Comparison of ENCODE assay signal across 16 cellular contexts in genomic region chr18:1094408-1094807, GRCh38.
DNase-seq lines count a peak whose midpoint lies in the region; ATAC-seq, FAIRE-seq and TF ChIP-seq lines count a peak whose summit lies in the region.
"Had no signal": no experiment of that assay in that cellular context is flagged by ENCODE, and none has a peak within 500 bp of the region (broad histone marks: within the 10 kb centered on the region; RNA-seq: fewer than 3 reads in every experiment).

No MANE protein-coding gene starts in this region.

- H3K9me3 ChIP-seq in PC-3 (ENCODE audit: low read length) (no peaks in the 10 kb centered on the region), endothelial cell of umbilical vein (replicated peaks; ENCODE audit: control insufficient read depth, insufficient read depth, low read length) (no peaks in the 10 kb centered on the region), gastrocnemius medialis (no peaks in the 10 kb centered on the region)

- POLR2A ChIA-PET in PC-3 (lab: Charles Lee; ENCODE audit: unreplicated experiment) (no interaction called here), endothelial cell of umbilical vein (lab: Charles Lee) (no interaction called here)
- POLR2A ChIA-PET in activated CD4-positive, alpha-beta memory T cell treated with anti-CD3 and anti-CD28 coated beads for 36 hours (lab: Charles Lee), result no interaction called here
- POLR2A ChIA-PET in activated CD8-positive, alpha-beta T cell treated with anti-CD3 and anti-CD28 coated beads for 36 hours (lab: Charles Lee), result no interaction called here

- no peak for FAIRE-seq in endothelial cell of umbilical vein (lab: Jason Lieb, UNC)

- no peaks in the 10 kb centered on the region for H3F3A ChIP-seq in PC-3 (ENCODE audit: low read length, unreplicated experiment)

- DNase-seq in EL (peak; percentile 43), PC-3 (peak; percentile 76), endothelial cell of umbilical vein (ENCODE audit: low read depth, low spot score) (no peak), renal cortical epithelial cell (ENCODE audit: low read depth) (peak; percentile 72), gastrocnemius medialis (no peak)
- DNase-seq in activated CD4-positive, alpha-beta memory T cell treated with anti-CD3 and anti-CD28 coated beads for 36 hours, result no peak
- no peak for DNase-seq in activated CD8-positive, alpha-beta T cell treated with anti-CD3 and anti-CD28 coated beads for 36 hours
- DNase-seq: activated CD8-positive, alpha-beta memory T cell treated with anti-CD3 and anti-CD28 coated beads, Interleukin-2, amount 50 U/mL, for 48 hours; cerebellar nuclear complex; heart right ventricle; NCI-H2029 treated with DMSO at 0.1 percent for 48 hours had no signal

- no peak overlapping the region for H2AFZ ChIP-seq in PC-3 (ENCODE audit: low read length)
- H2AFZ ChIP-seq in endothelial cell of umbilical vein (ENCODE audit: low read depth, low read length), result no peak overlapping the region

- CTCF ChIA-PET in PC-3 (lab: Charles Lee) (no interaction called here), endothelial cell of umbilical vein (lab: Charles Lee) (interaction anchor here (0.6 kb wide), 1 partner anchor 133 kb away, joined by 3 read pairs; no protein-coding TSS in a partner anchor)
- CTCF ChIA-PET in activated CD4-positive, alpha-beta memory T cell treated with anti-CD3 and anti-CD28 coated beads for 36 hours (lab: Charles Lee), result no interaction called here
- CTCF ChIA-PET in activated CD8-positive, alpha-beta T cell treated with anti-CD3 and anti-CD28 coated beads for 36 hours (lab: Charles Lee), result no interaction called here

- no peaks in the 10 kb centered on the region for H3K79me2 ChIP-seq in PC-3 (ENCODE audit: low read length)
- no peaks in the 10 kb centered on the region for H3K79me2 ChIP-seq in endothelial cell of umbilical vein (ENCODE audit: control insufficient read depth, insufficient read depth, low read length)

- in situ Hi-C loops in gastrocnemius medialis (cut with MboI; ENCODE audit: low sequenced_read_pairs in 4 of 4), result no loop called here

- H3K9me2 ChIP-seq in PC-3 (replicated peaks; ENCODE audit: low read length), result no peaks in the 10 kb centered on the region

- no peak overlapping the region for H3K9ac ChIP-seq in PC-3 (ENCODE audit: low read length)
- no peak overlapping the region for H3K9ac ChIP-seq in endothelial cell of umbilical vein (replicated peaks; ENCODE audit: extremely low read depth, insufficient read depth, low read length)

- no peak overlapping the region for H3K27ac Mint-ChIP-seq in activated CD4-positive, alpha-beta memory T cell treated with anti-CD3 and anti-CD28 coated beads for 36 hours
- no peak overlapping the region for H3K27ac Mint-ChIP-seq in activated CD8-positive, alpha-beta T cell treated with anti-CD3 and anti-CD28 coated beads for 36 hours
- H3K27ac Mint-ChIP-seq: activated naive CD4-positive, alpha-beta T cell treated with anti-CD3 and anti-CD28 coated beads, Interleukin-2, amount 50 U/mL, for 24 hours; WTC11 had no signal

- TF ChIP-seq POLR2A in endothelial cell of umbilical vein (IDR thresholded peaks at IDR 0.05; ENCODE audit: low read depth, low read length), result no peak
- TF ChIP-seq POLR2A in gastrocnemius medialis (IDR thresholded peaks at IDR 0.05), result no peak

- H3K27me3 ChIP-seq in PC-3 (ENCODE audit: low read length) (no peaks in the 10 kb centered on the region), endothelial cell of umbilical vein (ENCODE audit: control insufficient read depth in 2 of 2, insufficient read depth in 2 of 2, low read length in 2 of 2) (no peaks in the 10 kb centered on the region), gastrocnemius medialis (no peaks in the 10 kb centered on the region)

- H3K36me3 ChIP-seq in PC-3 (ENCODE audit: low read depth, low read length), result no peaks in the 10 kb centered on the region
- H3K36me3 ChIP-seq in endothelial cell of umbilical vein (ENCODE audit: control insufficient read depth in 2 of 2, extremely low read depth in 1 of 2, insufficient read depth in 2 of 2, low read length in 2 of 2), result no peaks in the 10 kb centered on the region
- no peaks in the 10 kb centered on the region for H3K36me3 ChIP-seq in gastrocnemius medialis
- H3K36me3 ChIP-seq: heart right ventricle had no signal

- dilution Hi-C loops in endothelial cell of umbilical vein (cut with MboI; ENCODE audit: extremely low pct_ligation_motif_present, low sequenced_read_pairs), result no loop called here

- H3K9me1 ChIP-seq in endothelial cell of umbilical vein (replicated peaks; ENCODE audit: control insufficient read depth, extremely low read depth, insufficient read depth, low read length), result no peaks in the 10 kb centered on the region

- H3K4me3 Mint-ChIP-seq in activated CD4-positive, alpha-beta memory T cell treated with anti-CD3 and anti-CD28 coated beads for 36 hours, result no peak overlapping the region
- H3K4me3 Mint-ChIP-seq in activated CD8-positive, alpha-beta T cell treated with anti-CD3 and anti-CD28 coated beads for 36 hours, result no peak overlapping the region
- H3K4me3 Mint-ChIP-seq: activated naive CD4-positive, alpha-beta T cell treated with anti-CD3 and anti-CD28 coated beads, Interleukin-2, amount 50 U/mL, for 24 hours; WTC11 had no signal

- H3K27ac ChIP-seq in PC-3 (ENCODE audit: low read length) (no peak overlapping the region), endothelial cell of umbilical vein (ENCODE audit: insufficient read depth, low read depth, low read length) (no peak overlapping the region), gastrocnemius medialis (no peak overlapping the region)
- H3K27ac ChIP-seq: C4-2B, heart right ventricle had no signal

- ATAC-seq in PC-3, result peak; percentile 87
- ATAC-seq in HG03025 (IDR thresholded peaks at IDR 0.05; ENCODE audit: low FRiP score, unreplicated experiment), result no peak
- no peak for ATAC-seq in activated CD8-positive, alpha-beta T cell treated with anti-CD3 and anti-CD28 coated beads for 36 hours
- no peak for ATAC-seq in gastrocnemius medialis
- ATAC-seq: heart right ventricle, Panc1, WTC11 had no signal

- H3K27me3 Mint-ChIP-seq in activated CD4-positive, alpha-beta memory T cell treated with anti-CD3 and anti-CD28 coated beads for 36 hours, result no peaks in the 10 kb centered on the region
- H3K27me3 Mint-ChIP-seq in activated CD8-positive, alpha-beta T cell treated with anti-CD3 and anti-CD28 coated beads for 36 hours, result no peaks in the 10 kb centered on the region
- H3K27me3 Mint-ChIP-seq: activated naive CD4-positive, alpha-beta T cell treated with anti-CD3 and anti-CD28 coated beads, Interleukin-2, amount 50 U/mL, for 24 hours had no signal

- peaks cover 11% of the 10 kb centered on the region for H3K9me3 Mint-ChIP-seq in activated CD4-positive, alpha-beta memory T cell treated with anti-CD3 and anti-CD28 coated beads for 36 hours
- peaks cover 7% of the 10 kb centered on the region for H3K9me3 Mint-ChIP-seq in activated CD8-positive, alpha-beta T cell treated with anti-CD3 and anti-CD28 coated beads for 36 hours

- H3K4me1 ChIP-seq in PC-3 (ENCODE audit: insufficient read depth, low read length), result no peaks in the 10 kb centered on the region
- no peaks in the 10 kb centered on the region for H3K4me1 ChIP-seq in endothelial cell of umbilical vein (ENCODE audit: control insufficient read depth, extremely low read depth, insufficient read depth, low read length)
- H3K4me1 ChIP-seq in gastrocnemius medialis, result no peaks in the 10 kb centered on the region
- H3K4me1 ChIP-seq: heart right ventricle had no signal

- no peaks in the 10 kb centered on the region for H3K4me1 Mint-ChIP-seq in activated CD4-positive, alpha-beta memory T cell treated with anti-CD3 and anti-CD28 coated beads for 36 hours (ENCODE audit: low read depth)
- no peaks in the 10 kb centered on the region for H3K4me1 Mint-ChIP-seq in activated CD8-positive, alpha-beta T cell treated with anti-CD3 and anti-CD28 coated beads for 36 hours (ENCODE audit: low read depth)
- H3K4me1 Mint-ChIP-seq: activated naive CD4-positive, alpha-beta T cell treated with anti-CD3 and anti-CD28 coated beads, Interleukin-2, amount 50 U/mL, for 24 hours had no signal

- intact Hi-C loops in PC-3 (cut with micrococcal nuclease) (loop anchor here (10.0 kb wide), 1 partner anchor 60 kb away; no protein-coding TSS in a partner anchor), endothelial cell of umbilical vein (cut with micrococcal nuclease) (no loop called here), gastrocnemius medialis (cut with DNase I; ENCODE audit: low total_unique reads) (no loop called here)
- intact Hi-C loops in activated CD4-positive, alpha-beta memory T cell treated with anti-CD3 and anti-CD28 coated beads for 36 hours (cut with micrococcal nuclease), result no loop called here
- intact Hi-C loops in activated CD8-positive, alpha-beta T cell treated with anti-CD3 and anti-CD28 coated beads for 36 hours (cut with micrococcal nuclease), result no loop called here

- H3K4me2 ChIP-seq in PC-3 (ENCODE audit: low read length) (no peak overlapping the region), endothelial cell of umbilical vein (ENCODE audit: insufficient read depth, low read length) (no peak overlapping the region)

- BruUV-seq in PC-3 (replicated peaks; lab: Mats Ljungman, UMichigan) (no TSS peak), endothelial cell of umbilical vein (replicated peaks; lab: Mats Ljungman, UMichigan) (no TSS peak)

- no peak for TF ChIP-seq CTCF in PC-3 (conservative IDR thresholded peaks at IDR 0.05; ENCODE audit: low read depth, low read length)
- no peak for TF ChIP-seq CTCF in endothelial cell of umbilical vein (IDR thresholded peaks at IDR 0.05; ENCODE audit: extremely low read depth in 1 of 2, insufficient read depth in 1 of 2, low read depth in 1 of 2, low read length in 2 of 2)
- TF ChIP-seq CTCF in activated CD8-positive, alpha-beta T cell treated with anti-CD3 and anti-CD28 coated beads for 36 hours (IDR thresholded peaks at IDR 0.05), result no peak
- no peak for TF ChIP-seq CTCF in gastrocnemius medialis (IDR thresholded peaks at IDR 0.05 in 4 of 5, conservative IDR thresholded peaks at IDR 0.05 in 1 of 5)

- H4K20me1 ChIP-seq in PC-3 (ENCODE audit: low read length) (no peaks in the 10 kb centered on the region), endothelial cell of umbilical vein (replicated peaks; ENCODE audit: control insufficient read depth, extremely low read depth, insufficient read depth, low read length) (no peaks in the 10 kb centered on the region)

- no peak overlapping the region for H3K4me3 ChIP-seq in PC-3 (ENCODE audit: low read length)
- no peak overlapping the region for H3K4me3 ChIP-seq in endothelial cell of umbilical vein (replicated peaks in 1 of 3; ENCODE audit: insufficient read depth in 1 of 3, low read depth in 1 of 3, low read length in 3 of 3)
- H3K4me3 ChIP-seq in gastrocnemius medialis, result no peak overlapping the region
- H3K4me3 ChIP-seq: heart right ventricle had no signal

- no peaks in the 10 kb centered on the region for H3K36me3 Mint-ChIP-seq in activated CD4-positive, alpha-beta memory T cell treated with anti-CD3 and anti-CD28 coated beads for 36 hours
- no peaks in the 10 kb centered on the region for H3K36me3 Mint-ChIP-seq in activated CD8-positive, alpha-beta T cell treated with anti-CD3 and anti-CD28 coated beads for 36 hours (ENCODE audit: low read depth)
- H3K36me3 Mint-ChIP-seq: activated naive CD4-positive, alpha-beta T cell treated with anti-CD3 and anti-CD28 coated beads, Interleukin-2, amount 50 U/mL, for 24 hours; WTC11 had no signal

TF ChIP-seq in endothelial cell of umbilical vein, 7 proteins besides CTCF, POLR2A, EP300 and RAD21 (continues in another document):
- TF ChIP-seq GATA2 (IDR thresholded peaks at IDR 0.05; ENCODE audit: insufficient read depth, insufficient read length, low read depth, low read length), result no peak

Comparison
In these comparisons a context has a peak if more than half of its experiments do, and no peak if none do; other contexts are left out.
1. DNase-seq: peak in EL (single experiment), PC-3 (single experiment) and renal cortical epithelial cell (single experiment); none in endothelial cell of umbilical vein (single experiment), activated CD4-positive, alpha-beta memory T cell treated with anti-CD3 and anti-CD28 coated beads for 36 hours (single experiment), activated CD8-positive, alpha-beta T cell treated with anti-CD3 and anti-CD28 coated beads for 36 hours (single experiment) and gastrocnemius medialis (0 of 2).